ENCODE assay signal across 8 cellular contexts in genomic region chr11:118915941-118916841, GRCh38.
A peak's percentile ranks its signal among the peaks of the same experiment; 100 is the strongest.
DNase-seq lines count a peak whose midpoint lies in the region; ATAC-seq, FAIRE-seq and TF ChIP-seq lines count a peak whose summit lies in the region.

No MANE protein-coding gene starts in this region.

- peaks cover 92% of the 10 kb centered on the region for H3K36me3 Mint-ChIP-seq in effector memory CD8-positive, alpha-beta T cell (ENCODE audit: insufficient read depth)
- H3K36me3 Mint-ChIP-seq in nephron (ENCODE audit: low read depth): no peaks in the 10 kb centered on the region

- peaks cover 38% of the 10 kb centered on the region for H3K4me1 ChIP-seq in NT2/D1 (ENCODE audit: insufficient read depth, insufficient read length)

- peaks cover 12% of the 10 kb centered on the region for H3K36me3 ChIP-seq in NT2/D1 (ENCODE audit: insufficient read depth, insufficient read length, low read length)

- peak overlapping the region; percentile 99 for H3K27ac Mint-ChIP-seq in effector memory CD8-positive, alpha-beta T cell
- peak overlapping the region; percentile 84 to 100 (median 93) for H3K27ac Mint-ChIP-seq in nephron

- DNase-seq in AG04449 (ENCODE audit: low read depth, low spot score) (no peak), NT2/D1 (ENCODE audit: low read depth, low spot score) (no peak), inferior parietal cortex (ENCODE audit: extremely low spot score) (no peak), RCC 7860 (ENCODE audit: low spot score) (no peak), NOMO-1 treated with dmso at 0.1 percent for 144 hours (lab: John Stamatoyannopoulos, UW; ENCODE audit: unreplicated experiment) (no peak)
- DNase-seq in effector memory CD8-positive, alpha-beta T cell: no peak

- CTCF ChIA-PET in AG04449 (lab: Yijun Ruan, JAX): interaction anchor here (0.8 to 1.1 kb wide), 3 partner anchors 10 to 228 kb away, joined by 3 to 4 read pairs (median 3); partner anchors contain the start of gene UPK2

- peak overlapping the region; percentile 91 to 94 for H3K4me3 Mint-ChIP-seq in effector memory CD8-positive, alpha-beta T cell
- peak overlapping the region; percentile 74 to 87 (median 75) for H3K4me3 Mint-ChIP-seq in nephron

- H3K4me1 Mint-ChIP-seq in effector memory CD8-positive, alpha-beta T cell (ENCODE audit: low read depth in 2 of 2): peaks cover 92% of the 10 kb centered on the region in 2 donors
- peaks cover 93% of the 10 kb centered on the region for H3K4me1 Mint-ChIP-seq in nephron

- no peak for TF ChIP-seq CTCF in AG04449 (IDR thresholded peaks at IDR 0.05; ENCODE audit: insufficient read depth, low read length, missing control alignments)
- no peak for TF ChIP-seq CTCF in nephron (IDR thresholded peaks at IDR 0.05; ENCODE audit: unreplicated experiment in 3 of 3)

- peak overlapping the region; percentile 13 for H3K4me3 ChIP-seq in AG04449 (ENCODE audit: low read depth, low read length)
- H3K4me3 ChIP-seq in NT2/D1 (ENCODE audit: insufficient read length, low read depth): peak overlapping the region; percentile 15

- POLR2A ChIA-PET in AG04449 (lab: Yijun Ruan, JAX): interaction anchor here (0.9 to 1.3 kb wide), 4 partner anchors 10 to 128 kb away, joined by 3 to 11 read pairs (median 3); partner anchors contain the start of gene BCL9L

- H3K27me3 ChIP-seq in NT2/D1 (ENCODE audit: insufficient read depth, insufficient read length): no peaks in the 10 kb centered on the region

- ATAC-seq in effector memory CD8-positive, alpha-beta T cell (replicated peaks): no peak
- ATAC-seq in HG03521 (IDR thresholded peaks at IDR 0.05; ENCODE audit: unreplicated experiment): no peak

- H3K9me3 Mint-ChIP-seq in effector memory CD8-positive, alpha-beta T cell: no peaks in the 10 kb centered on the region
- H3K9me3 Mint-ChIP-seq in nephron: no peaks in the 10 kb centered on the region

- H3K9ac ChIP-seq in NT2/D1 (ENCODE audit: insufficient read length, low read depth): peak overlapping the region; percentile 74

- no peaks in the 10 kb centered on the region for H3K9me3 ChIP-seq in NT2/D1 (ENCODE audit: insufficient read depth, low read length)

- H3K27me3 Mint-ChIP-seq in effector memory CD8-positive, alpha-beta T cell: no peaks in the 10 kb centered on the region
- H3K27me3 Mint-ChIP-seq in nephron (ENCODE audit: low read depth): no peaks in the 10 kb centered on the region

- FAIRE-seq in RCC 7860 (lab: Jason Lieb, UNC): no peak
